Comparison of ENCODE assay signal across 10 cellular contexts in the genomic region with DNA sequence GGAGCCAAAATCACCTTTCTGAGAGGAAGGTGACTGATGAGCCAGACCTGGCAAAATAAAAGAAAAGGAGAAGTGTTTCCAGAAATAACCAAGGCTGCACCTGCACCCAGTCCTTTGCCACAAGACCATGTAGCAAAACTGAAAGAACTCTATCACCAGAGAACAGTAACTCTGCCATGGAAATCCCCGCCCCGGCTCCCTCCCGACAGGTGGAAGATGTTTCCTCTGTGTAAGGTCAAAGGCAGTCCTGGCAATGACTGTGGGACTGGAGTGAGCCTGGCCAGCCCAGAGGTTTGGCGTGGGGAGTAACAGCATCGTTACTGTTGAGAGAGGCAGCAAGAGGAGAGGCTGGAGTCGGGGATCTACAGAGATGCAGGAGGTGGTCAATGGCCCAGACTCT.
A peak's percentile ranks its signal among the peaks of the same experiment; 100 is the strongest.
DNase-seq lines count a peak whose midpoint lies in the region; ATAC-seq, FAIRE-seq and TF ChIP-seq lines count a peak whose summit lies in the region.
"Had no signal": no experiment of that assay in that cellular context is flagged by ENCODE, and none has a peak within 500 bp of the region (broad histone marks: within the 10 kb centered on the region; RNA-seq: fewer than 3 reads in every experiment).

No MANE protein-coding gene starts in this region.

- H3K4me1 Mint-ChIP-seq in activated naive CD8-positive, alpha-beta T cell treated with anti-CD3 and anti-CD28 coated beads, Interleukin-2, amount 50 U/mL, for 24 hours: peaks cover 37% of the 10 kb centered on the region
- H3K4me1 Mint-ChIP-seq: central memory CD8-positive, alpha-beta T cell had no signal

- peak; percentile 80 for DNase-seq in GM06990 (ENCODE audit: extremely low read depth, insufficient read length)
- peak; percentile 45 for DNase-seq in activated naive CD8-positive, alpha-beta T cell treated with anti-CD3 and anti-CD28 coated beads, Interleukin-2, amount 50 U/mL, for 24 hours
- DNase-seq in amniotic stem cell (lab: John Stamatoyannopoulos, UW): no peak
- DNase-seq in WERI-Rb-1: no peak
- DNase-seq in medulla oblongata (ENCODE audit: extremely low spot score): no peak
- DNase-seq in RCC 7860 (ENCODE audit: low spot score): no peak
- DNase-seq: SJCRH30 had no signal

- H3K27me3 ChIP-seq in GM06990 (replicated peaks; ENCODE audit: control insufficient read depth, insufficient read depth, low read length) (no peaks in the 10 kb centered on the region), WERI-Rb-1 (ENCODE audit: insufficient read depth, low read depth, severe bottlenecking) (no peaks in the 10 kb centered on the region)
- H3K27me3 ChIP-seq: SJCRH30 had no signal

- peak overlapping the region; percentile 67 for H3K27ac Mint-ChIP-seq in activated naive CD8-positive, alpha-beta T cell treated with anti-CD3 and anti-CD28 coated beads, Interleukin-2, amount 50 U/mL, for 24 hours

- peaks cover 27% of the 10 kb centered on the region for H3K27me3 Mint-ChIP-seq in activated naive CD8-positive, alpha-beta T cell treated with anti-CD3 and anti-CD28 coated beads, Interleukin-2, amount 50 U/mL, for 24 hours
- H3K27me3 Mint-ChIP-seq: central memory CD8-positive, alpha-beta T cell had no signal

- no peaks in the 10 kb centered on the region for H3K9me3 ChIP-seq in WERI-Rb-1 (ENCODE audit: severe bottlenecking)
- H3K9me3 ChIP-seq: SJCRH30 had no signal

- peak; percentile 85 for ATAC-seq in GM19324 (IDR thresholded peaks at IDR 0.05; ENCODE audit: low FRiP score, unreplicated experiment)
- peak; percentile 69 for ATAC-seq in HG03066 (IDR thresholded peaks at IDR 0.05; ENCODE audit: low read depth, unreplicated experiment)
- ATAC-seq in activated naive CD8-positive, alpha-beta T cell treated with anti-CD3 and anti-CD28 coated beads, Interleukin-2, amount 50 U/mL, for 24 hours: peak; percentile 76

- TF ChIP-seq CTCF in GM06990 (IDR thresholded peaks at IDR 0.05; ENCODE audit: insufficient read depth, low read length, poor library complexity, severe bottlenecking) (no peak), WERI-Rb-1 (IDR thresholded peaks at IDR 0.05; ENCODE audit: low read depth, low read length) (no peak)

- H3K36me3 ChIP-seq in GM06990 (ENCODE audit: control insufficient read depth, insufficient read depth, low read length) (no peaks in the 10 kb centered on the region), WERI-Rb-1 (no peaks in the 10 kb centered on the region)
- H3K36me3 ChIP-seq: SJCRH30 had no signal

- H3K36me3 Mint-ChIP-seq in activated naive CD8-positive, alpha-beta T cell treated with anti-CD3 and anti-CD28 coated beads, Interleukin-2, amount 50 U/mL, for 24 hours (ENCODE audit: low read depth): no peaks in the 10 kb centered on the region

- no peaks in the 10 kb centered on the region for H3K9me3 Mint-ChIP-seq in activated naive CD8-positive, alpha-beta T cell treated with anti-CD3 and anti-CD28 coated beads, Interleukin-2, amount 50 U/mL, for 24 hours
- H3K9me3 Mint-ChIP-seq: central memory CD8-positive, alpha-beta T cell had no signal

- H3K4me3 Mint-ChIP-seq in activated naive CD8-positive, alpha-beta T cell treated with anti-CD3 and anti-CD28 coated beads, Interleukin-2, amount 50 U/mL, for 24 hours: no peak overlapping the region
- H3K4me3 Mint-ChIP-seq: central memory CD8-positive, alpha-beta T cell had no signal

- H3K4me3 ChIP-seq in GM06990 (replicated peaks; ENCODE audit: low read depth, low read length) (peak overlapping the region; percentile 18; the same call in 1 of the 2 replicates), WERI-Rb-1 (ENCODE audit: low read depth, low read length) (no peak overlapping the region)
- H3K4me3 ChIP-seq: SJCRH30 had no signal

- no peak overlapping the region for H3K27ac ChIP-seq in WERI-Rb-1
- H3K27ac ChIP-seq: SJCRH30 had no signal

- no peak for FAIRE-seq in RCC 7860 (lab: Jason Lieb, UNC)

Comparison
In these comparisons a context has a peak if more than half of its experiments do, and no peak if none do; other contexts are left out.
1. DNase-seq: peak in GM06990 (single experiment) and activated naive CD8-positive, alpha-beta T cell treated with anti-CD3 and anti-CD28 coated beads, Interleukin-2, amount 50 U/mL, for 24 hours (single experiment); none in amniotic stem cell (single experiment), WERI-Rb-1 (single experiment), medulla oblongata (single experiment) and RCC 7860 (single experiment).
2. Peak in every context shown above with its lines, with median percentiles within 50 percentile points of each other: ATAC-seq.